ENCODE assay signal across 8 cellular contexts in the genomic region with DNA sequence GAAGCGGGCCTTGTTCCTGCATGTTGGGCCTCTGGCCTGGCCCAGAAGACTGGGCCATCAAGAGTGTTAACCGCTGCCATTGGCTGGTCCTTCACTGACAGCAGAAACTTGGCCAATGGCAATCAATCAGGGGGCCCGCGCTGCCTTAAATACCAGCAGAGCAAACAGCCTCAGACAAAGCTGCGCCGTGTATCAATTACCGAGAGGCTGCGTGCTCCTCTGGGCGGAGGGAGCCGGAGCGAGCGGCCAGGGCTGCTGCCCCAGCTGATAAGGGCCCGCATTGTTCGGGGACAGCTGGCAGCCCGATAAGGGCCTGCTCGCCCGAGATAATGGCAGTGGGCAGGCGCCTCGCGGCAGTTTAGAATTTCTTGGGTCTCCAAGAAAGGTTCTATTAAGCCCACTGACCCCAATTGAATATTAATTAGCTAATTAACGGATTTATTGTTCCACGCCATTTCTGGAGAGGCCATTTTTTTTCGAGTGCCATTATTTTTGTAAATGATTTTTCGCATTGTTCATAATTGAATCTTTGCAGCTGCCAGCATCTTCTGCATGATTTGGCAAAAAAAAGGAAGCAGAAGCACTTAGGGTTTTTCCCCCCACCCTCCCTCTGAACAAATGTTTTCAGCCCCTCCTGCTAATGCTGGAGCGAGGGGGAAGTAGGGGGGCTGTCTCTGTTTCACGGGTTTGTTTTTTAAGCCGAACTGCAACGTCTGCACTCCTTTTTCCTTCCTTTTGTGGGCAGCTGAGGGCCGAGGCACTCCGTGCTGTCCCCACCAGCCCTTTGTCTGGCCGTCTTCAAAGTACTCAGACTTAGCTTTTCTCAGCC. TPM values are rescaled to one million over a fixed set of nuclear protein-coding genes. Genes with fewer than 3 reads are reported as not detected.
DNase-seq lines count a peak whose midpoint lies in the region; ATAC-seq and TF ChIP-seq lines count a peak whose summit lies in the region.

No MANE protein-coding gene starts in this region.

- TF ChIP-seq CTCF in prostate gland (IDR thresholded peaks at IDR 0.05), result no peak
- no peak for TF ChIP-seq CTCF in MCF 10A (IDR thresholded peaks at IDR 0.05; ENCODE audit: unreplicated experiment)

- intact Hi-C loops in prostate gland (cut with DNase I), result no loop called here
- intact Hi-C loops in MCF 10A (cut with micrococcal nuclease), result no loop called here

- H3K36me3 ChIP-seq in SJCRH30, result no peaks in the 10 kb centered on the region
- H3K36me3 ChIP-seq in prostate gland, result no peaks in the 10 kb centered on the region

- peaks cover 14% of the 10 kb centered on the region for H3K27me3 Mint-ChIP-seq in MCF 10A (ENCODE audit: insufficient read depth, unreplicated experiment)

- H3K4me3 Mint-ChIP-seq in MCF 10A (ENCODE audit: unreplicated experiment), result no peak overlapping the region

- H3K36me3 Mint-ChIP-seq in MCF 10A (ENCODE audit: insufficient read depth, unreplicated experiment), result no peaks in the 10 kb centered on the region

- H3K9me3 Mint-ChIP-seq in MCF 10A (ENCODE audit: unreplicated experiment), result no peaks in the 10 kb centered on the region

- ATAC-seq in GM18511 (IDR thresholded peaks at IDR 0.05; ENCODE audit: unreplicated experiment), result no peak

- H3K27me3 ChIP-seq in SJCRH30 (no peaks in the 10 kb centered on the region), prostate gland (replicated peaks; ENCODE audit: insufficient read depth) (no peaks in the 10 kb centered on the region)

- peak in 75 of 76 experiments; percentile 48 to 99 (median 96) for DNase-seq in HUDEP-2 (lab: John Stamatoyannopoulos, UW; ENCODE audit: unreplicated experiment in 76 of 76)
- DNase-seq in SJCRH30, result peak; percentile 83 to 88
- DNase-seq in glomerular endothelial cell (ENCODE audit: extremely low read depth, low read depth, low spot score), result peak; percentile 23
- peak; percentile 16 for DNase-seq in prostate gland (ENCODE audit: low spot score)
- DNase-seq in germinal center (ENCODE audit: low spot score), result no peak
- no peak for DNase-seq in MCF 10A (ENCODE audit: unreplicated experiment)
- DNase-seq in T-helper 1 cell, result no peak

- H3K9me3 ChIP-seq in SJCRH30 (replicated peaks), result no peaks in the 10 kb centered on the region
- no peaks in the 10 kb centered on the region for H3K9me3 ChIP-seq in prostate gland

- peak overlapping the region; percentile 44 for H3K27ac ChIP-seq in SJCRH30
- H3K27ac ChIP-seq in prostate gland, result no peak overlapping the region

- H3K4me3 ChIP-seq in SJCRH30, result peak overlapping the region; percentile 52
- no peak overlapping the region for H3K4me3 ChIP-seq in prostate gland

- 50% methylated on average over 31 of the region's 31 CpGs for WGBS in prostate gland

- no TSS peak for BruUV-seq in MCF 10A (replicated peaks; lab: Mats Ljungman, UMichigan)

- H3K4me1 ChIP-seq in SJCRH30, result peaks cover 4% of the 10 kb centered on the region; the same call in 1 of the 2 replicates
- no peaks in the 10 kb centered on the region for H3K4me1 ChIP-seq in prostate gland (replicated peaks)

- H3K4me1 Mint-ChIP-seq in MCF 10A (ENCODE audit: insufficient read depth, unreplicated experiment), result no peaks in the 10 kb centered on the region

- POLR2A ChIA-PET in MCF 10A (lab: Yijun Ruan, JAX), result no interaction called here

- TF ChIP-seq POLR2A in prostate gland (IDR thresholded peaks at IDR 0.05), result no peak

- no peak overlapping the region for H3K27ac Mint-ChIP-seq in MCF 10A (ENCODE audit: low read depth, unreplicated experiment)

- CTCF ChIA-PET in MCF 10A (lab: Yijun Ruan, JAX), result interaction anchor here (0.6 to 11.6 kb wide), 7 partner anchors 12 to 385 kb away, joined by 3 to 101 read pairs (median 4); no protein-coding TSS in a partner anchor

RNA-seq across cellular contexts. Expression of a gene that starts 37.6 kb away (rescaled TPM):
- not detected in 2 replicates for total RNA-seq in SJCRH30 (2014; rRNA removed; shearing (Covaris generic))
- not detected in 2 replicates for total RNA-seq in glomerular endothelial cell
- total RNA-seq in prostate gland, result 10 to 100 TPM; 25.0 to 27.3 TPM
- total RNA-seq in MCF 10A (2022), result 0.65 and 0.96 TPM in 2 replicates

RNA-seq across cellular contexts. Expression of a gene that starts 57.2 kb away (rescaled TPM):
- 0.20 and 0.24 TPM in 2 replicates for total RNA-seq in SJCRH30 (2014; rRNA removed; shearing (Covaris generic))
- total RNA-seq in glomerular endothelial cell, result 0.76 TPM in 1 of 2 replicates, not detected in the other
- total RNA-seq in prostate gland, result not detected
- total RNA-seq in MCF 10A (2022), result not detected in 2 replicates

Comparison
In these comparisons a context has a peak if more than half of its experiments do, and no peak if none do; other contexts are left out.
1. DNase-seq: peak in HUDEP-2 (75 of 76), SJCRH30 (2 of 2), glomerular endothelial cell (single experiment) and prostate gland (single experiment); none in germinal center (single experiment), MCF 10A (single experiment) and T-helper 1 cell (0 of 5).
2. RNA of a gene that starts 37.6 kb away (total RNA-seq): 25.0 to 27.3 TPM in prostate gland; 0.65 to 0.96 TPM in MCF 10A, not detected in SJCRH30 and not detected in glomerular endothelial cell; every median in the first group is over 10 times any median in the second.